1 cellular context compared by ENCODE assay signal in the genomic region with DNA sequence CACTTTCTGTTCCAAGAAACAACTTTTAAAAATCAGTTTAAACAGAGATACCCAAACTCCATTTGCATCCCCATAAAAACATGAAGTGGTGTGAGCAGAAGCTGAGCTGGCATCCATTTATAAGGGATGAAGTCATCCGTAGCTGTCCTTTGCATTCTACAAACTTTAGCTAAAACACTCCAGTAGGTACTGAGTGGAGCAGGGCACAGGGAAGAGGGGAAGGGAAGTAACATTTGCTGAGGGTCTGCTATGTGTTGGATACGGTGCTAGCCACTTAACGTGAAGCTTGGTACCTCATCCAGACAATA.
TF ChIP-seq lines count a peak whose summit lies in the region.

No MANE protein-coding gene starts in this region.

TF ChIP-seq in SK-N-SH treated with all-trans-retinoic acid at 6 μM for 48 hours, 23 proteins besides CTCF, POLR2A, EP300 and RAD21 (continued from another document):
- TF ChIP-seq, protein P1, sequence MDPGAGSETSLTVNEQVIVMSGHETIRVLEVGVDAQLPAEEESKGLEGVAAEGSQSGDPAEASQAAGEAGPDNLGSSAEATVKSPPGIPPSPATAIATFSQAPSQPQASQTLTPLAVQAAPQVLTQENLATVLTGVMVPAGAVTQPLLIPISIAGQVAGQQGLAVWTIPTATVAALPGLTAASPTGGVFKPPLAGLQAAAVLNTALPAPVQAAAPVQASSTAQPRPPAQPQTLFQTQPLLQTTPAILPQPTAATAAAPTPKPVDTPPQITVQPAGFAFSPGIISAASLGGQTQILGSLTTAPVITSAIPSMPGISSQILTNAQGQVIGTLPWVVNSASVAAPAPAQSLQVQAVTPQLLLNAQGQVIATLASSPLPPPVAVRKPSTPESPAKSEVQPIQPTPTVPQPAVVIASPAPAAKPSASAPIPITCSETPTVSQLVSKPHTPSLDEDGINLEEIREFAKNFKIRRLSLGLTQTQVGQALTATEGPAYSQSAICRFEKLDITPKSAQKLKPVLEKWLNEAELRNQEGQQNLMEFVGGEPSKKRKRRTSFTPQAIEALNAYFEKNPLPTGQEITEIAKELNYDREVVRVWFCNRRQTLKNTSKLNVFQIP (CRISPR knock-in tag; IDR thresholded peaks at IDR 0.05; ENCODE audit: borderline replicate concordance, low read depth): no peak
- TF ChIP-seq, protein P2, sequence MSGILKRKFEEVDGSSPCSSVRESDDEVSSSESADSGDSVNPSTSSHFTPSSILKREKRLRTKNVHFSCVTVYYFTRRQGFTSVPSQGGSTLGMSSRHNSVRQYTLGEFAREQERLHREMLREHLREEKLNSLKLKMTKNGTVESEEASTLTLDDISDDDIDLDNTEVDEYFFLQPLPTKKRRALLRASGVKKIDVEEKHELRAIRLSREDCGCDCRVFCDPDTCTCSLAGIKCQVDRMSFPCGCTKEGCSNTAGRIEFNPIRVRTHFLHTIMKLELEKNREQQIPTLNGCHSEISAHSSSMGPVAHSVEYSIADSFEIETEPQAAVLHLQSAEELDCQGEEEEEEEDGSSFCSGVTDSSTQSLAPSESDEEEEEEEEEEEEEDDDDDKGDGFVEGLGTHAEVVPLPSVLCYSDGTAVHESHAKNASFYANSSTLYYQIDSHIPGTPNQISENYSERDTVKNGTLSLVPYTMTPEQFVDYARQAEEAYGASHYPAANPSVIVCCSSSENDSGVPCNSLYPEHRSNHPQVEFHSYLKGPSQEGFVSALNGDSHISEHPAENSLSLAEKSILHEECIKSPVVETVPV (CRISPR knock-in tag; IDR thresholded peaks at IDR 0.05): no peak
- TF ChIP-seq ZNF70 (CRISPR knock-in tag; IDR thresholded peaks at IDR 0.05) (no peak), BACH2 (CRISPR knock-in tag; IDR thresholded peaks at IDR 0.05; ENCODE audit: borderline replicate concordance) (no peak), TOX (CRISPR knock-in tag; IDR thresholded peaks at IDR 0.05; ENCODE audit: borderline replicate concordance) (no peak), ESRRG (CRISPR knock-in tag; IDR thresholded peaks at IDR 0.05) (no peak), OSR1 (CRISPR knock-in tag; IDR thresholded peaks at IDR 0.05) (no peak), ISL1 (CRISPR knock-in tag; IDR thresholded peaks at IDR 0.05) (no peak), GLIS3 (CRISPR knock-in tag; IDR thresholded peaks at IDR 0.05) (no peak), CSDC2 (CRISPR knock-in tag; IDR thresholded peaks at IDR 0.05) (no peak), ARNTL (CRISPR knock-in tag; IDR thresholded peaks at IDR 0.05; ENCODE audit: borderline replicate concordance, low read depth) (no peak), ZFP30 (CRISPR knock-in tag; IDR thresholded peaks at IDR 0.05) (no peak), ZNF8 (CRISPR knock-in tag; IDR thresholded peaks at IDR 0.05) (no peak), ZFP3 (CRISPR knock-in tag; IDR thresholded peaks at IDR 0.05) (no peak)
- TF ChIP-seq, protein P3, sequence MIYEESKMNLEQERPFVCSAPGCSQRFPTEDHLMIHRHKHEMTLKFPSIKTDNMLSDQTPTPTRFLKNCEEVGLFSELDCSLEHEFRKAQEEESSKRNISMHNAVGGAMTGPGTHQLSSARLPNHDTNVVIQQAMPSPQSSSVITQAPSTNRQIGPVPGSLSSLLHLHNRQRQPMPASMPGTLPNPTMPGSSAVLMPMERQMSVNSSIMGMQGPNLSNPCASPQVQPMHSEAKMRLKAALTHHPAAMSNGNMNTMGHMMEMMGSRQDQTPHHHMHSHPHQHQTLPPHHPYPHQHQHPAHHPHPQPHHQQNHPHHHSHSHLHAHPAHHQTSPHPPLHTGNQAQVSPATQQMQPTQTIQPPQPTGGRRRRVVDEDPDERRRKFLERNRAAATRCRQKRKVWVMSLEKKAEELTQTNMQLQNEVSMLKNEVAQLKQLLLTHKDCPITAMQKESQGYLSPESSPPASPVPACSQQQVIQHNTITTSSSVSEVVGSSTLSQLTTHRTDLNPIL (CRISPR knock-in tag; IDR thresholded peaks at IDR 0.05; ENCODE audit: low read depth): no peak
- TF ChIP-seq, protein P4, sequence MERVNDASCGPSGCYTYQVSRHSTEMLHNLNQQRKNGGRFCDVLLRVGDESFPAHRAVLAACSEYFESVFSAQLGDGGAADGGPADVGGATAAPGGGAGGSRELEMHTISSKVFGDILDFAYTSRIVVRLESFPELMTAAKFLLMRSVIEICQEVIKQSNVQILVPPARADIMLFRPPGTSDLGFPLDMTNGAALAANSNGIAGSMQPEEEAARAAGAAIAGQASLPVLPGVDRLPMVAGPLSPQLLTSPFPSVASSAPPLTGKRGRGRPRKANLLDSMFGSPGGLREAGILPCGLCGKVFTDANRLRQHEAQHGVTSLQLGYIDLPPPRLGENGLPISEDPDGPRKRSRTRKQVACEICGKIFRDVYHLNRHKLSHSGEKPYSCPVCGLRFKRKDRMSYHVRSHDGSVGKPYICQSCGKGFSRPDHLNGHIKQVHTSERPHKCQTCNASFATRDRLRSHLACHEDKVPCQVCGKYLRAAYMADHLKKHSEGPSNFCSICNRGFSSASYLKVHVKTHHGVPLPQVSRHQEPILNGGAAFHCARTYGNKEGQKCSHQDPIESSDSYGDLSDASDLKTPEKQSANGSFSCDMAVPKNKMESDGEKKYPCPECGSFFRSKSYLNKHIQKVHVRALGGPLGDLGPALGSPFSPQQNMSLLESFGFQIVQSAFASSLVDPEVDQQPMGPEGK (CRISPR knock-in tag; IDR thresholded peaks at IDR 0.05; ENCODE audit: borderline replicate concordance): no peak
TF ChIP-seq in SK-N-SH treated with all-trans-retinoic acid at 6 μM for 48 hours: peak in this region for 0.
